In genomic region chr6:3075522-3076113, GRCh38 we compare ENCODE assay signal across 1 cellular context.
TF ChIP-seq lines count a peak whose summit lies in the region.

No MANE protein-coding gene starts in this region.

TF ChIP-seq in GM12878, 131 proteins besides CTCF, POLR2A, EP300 and RAD21 (continued from another document):
- TF ChIP-seq ZNF687 (IDR thresholded peaks at IDR 0.05) (peak; percentile 51; the same call in 1 of the 2 replicates), MYB (IDR thresholded peaks at IDR 0.05; ENCODE audit: borderline replicate concordance, low read depth, low read length) (no peak), SMAD5 (IDR thresholded peaks at IDR 0.05; ENCODE audit: low read depth) (no peak), NR2C1 (IDR thresholded peaks at IDR 0.05) (peak; percentile 79)
TF ChIP-seq in GM12878: peak in this region for 4.
